In the genomic region with DNA sequence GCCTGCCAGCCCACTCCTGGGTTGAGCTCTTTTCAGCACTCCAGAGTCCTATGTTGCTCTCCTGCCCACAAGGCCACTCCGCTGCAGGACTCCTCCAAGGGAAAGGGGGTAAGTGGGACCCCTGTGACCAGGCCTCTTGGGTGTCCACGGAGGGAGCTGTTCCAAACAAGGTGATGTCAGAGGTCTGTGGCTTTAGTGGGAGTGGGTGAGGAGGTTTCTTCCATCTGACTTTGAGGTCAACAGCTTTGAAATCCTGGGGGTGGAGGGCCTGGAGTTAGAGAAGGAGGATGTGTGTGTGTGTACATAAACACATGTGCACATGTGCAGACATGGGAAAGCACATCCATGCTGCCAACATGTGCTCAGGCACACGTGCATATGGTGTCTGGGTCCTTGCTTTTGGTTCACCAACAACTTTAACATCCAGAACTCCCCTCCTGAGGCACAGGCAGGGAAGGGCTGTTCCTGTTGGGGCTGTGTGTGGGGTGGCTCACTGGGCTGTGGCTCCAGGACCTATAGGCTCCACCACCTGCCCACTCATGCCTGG, we compare ENCODE assay signal across 30 cellular contexts.
"Had no signal": no experiment of that assay in that cellular context is flagged by ENCODE, and none has a peak within 500 bp of the region (broad histone marks: within the 10 kb centered on the region; RNA-seq: fewer than 3 reads in every experiment).

No MANE protein-coding gene starts in this region.

- H3K9ac ChIP-seq: neural progenitor cell, parathyroid adenoma had no signal

- H3K27ac ChIP-seq: gastrocnemius medialis, hepatocyte, left lung, neural progenitor cell, parathyroid adenoma, thoracic aorta, transverse colon, upper lobe of right lung, uterus had no signal

- H3K27me3 Mint-ChIP-seq: effector memory CD8-positive, alpha-beta T cell; natural killer cell treated with Interleukin-12 subunit alpha and Interleukin-12 subunit beta and Interleukin-15 and Interleukin-18, amount 100 ng/mL, for 72 hours had no signal

- H3K4me2 ChIP-seq: hepatocyte, neural progenitor cell, smooth muscle cell had no signal

- H3K4me1 ChIP-seq: gastrocnemius medialis, left lung, neural progenitor cell, parathyroid adenoma, transverse colon, upper lobe of right lung, uterus had no signal

- H3K9me3 Mint-ChIP-seq: mesothelial cell of epicardium; neural progenitor cell; stimulated activated effector memory CD8-positive, alpha-beta T cell treated with anti-CD3 and anti-CD28 coated beads, Interleukin-12 subunit alpha, Interleukin-12 subunit beta, amount 100 ng/mL, for 72 hours had no signal

- H3K27me3 ChIP-seq: gastrocnemius medialis, hepatocyte, left lung, neural progenitor cell, transverse colon, upper lobe of right lung, uterus had no signal

- H3K79me2 ChIP-seq: hepatocyte, parathyroid adenoma had no signal

- H3K4me3 Mint-ChIP-seq: effector memory CD8-positive, alpha-beta T cell; mesothelial cell of epicardium; naive B cell; natural killer cell treated with Interleukin-12 subunit alpha and Interleukin-12 subunit beta and Interleukin-15 and Interleukin-18, amount 100 ng/mL, for 72 hours; neural progenitor cell; stimulated activated effector memory CD8-positive, alpha-beta T cell treated with anti-CD3 and anti-CD28 coated beads, Interleukin-12 subunit alpha, Interleukin-12 subunit beta, amount 100 ng/mL, for 72 hours had no signal

- H3K27ac Mint-ChIP-seq: effector memory CD8-positive, alpha-beta T cell; mesothelial cell of epicardium; naive B cell; natural killer cell treated with Interleukin-12 subunit alpha and Interleukin-12 subunit beta and Interleukin-15 and Interleukin-18, amount 100 ng/mL, for 72 hours; neural progenitor cell; progenitor cell of endocrine pancreas; stimulated activated effector memory CD8-positive, alpha-beta T cell treated with anti-CD3 and anti-CD28 coated beads, Interleukin-12 subunit alpha, Interleukin-12 subunit beta, amount 100 ng/mL, for 72 hours had no signal

- H3K4me3 ChIP-seq: gastrocnemius medialis, hepatocyte, left lung, mucosa of descending colon, neural progenitor cell, smooth muscle cell, thoracic aorta, transverse colon, upper lobe of right lung, uterus had no signal

- H2AFZ ChIP-seq: hepatocyte, neural progenitor cell, parathyroid adenoma had no signal

- H3K9me3 ChIP-seq: gastrocnemius medialis, left lung, mucosa of descending colon, thoracic aorta, transverse colon, upper lobe of right lung, uterus had no signal

- H3K36me3 Mint-ChIP-seq: mesothelial cell of epicardium; naive B cell; natural killer cell treated with Interleukin-12 subunit alpha and Interleukin-12 subunit beta and Interleukin-15 and Interleukin-18, amount 100 ng/mL, for 72 hours; neural progenitor cell had no signal

- ATAC-seq: effector memory CD8-positive, alpha-beta T cell; esophagus mucosa; gastrocnemius medialis; left cardiac atrium; left lung; mucosa of descending colon; natural killer cell treated with Interleukin-12 subunit alpha and Interleukin-12 subunit beta and Interleukin-15 and Interleukin-18, amount 100 ng/mL, for 72 hours; sciatic nerve; upper lobe of right lung had no signal

- H3K4me1 Mint-ChIP-seq: mesothelial cell of epicardium, naive B cell had no signal

- DNase-seq: cortex of kidney; effector memory CD8-positive, alpha-beta T cell; foreskin fibroblast; gastrocnemius medialis; head of caudate nucleus; kidney; left cardiac atrium; left lung; mesenchymal stem cell; mucosa of descending colon; naive B cell; stimulated activated CD4-positive, alpha-beta T cell treated with anti-CD3 and anti-CD28 coated beads, Interleukin-12 subunit alpha, Interleukin-12 subunit beta, amount 100 ng/mL, for 4 hours; stimulated activated CD4-positive, alpha-beta T cell treated with anti-CD3 and anti-CD28 coated beads, Interleukin-1b, Interleukin-23, amount 100 ng/mL, for 48 hours; stimulated activated CD4-positive, alpha-beta T cell treated with anti-CD3 and anti-CD28 coated beads, Interleukin-4, amount 100 ng/mL, for 24 hours; stimulated activated naive CD4-positive, alpha-beta T cell treated with Interleukin-2 at 50 U/mL for 16 hours; transverse colon; upper lobe of right lung; uterus had no signal

- FAIRE-seq: endometrium, kidney had no signal

- H3K36me3 ChIP-seq: gastrocnemius medialis, left lung, neural progenitor cell, thoracic aorta, transverse colon, upper lobe of right lung, uterus had no signal
